Comparison of ENCODE assay signal across 21 cellular contexts in the genomic region with DNA sequence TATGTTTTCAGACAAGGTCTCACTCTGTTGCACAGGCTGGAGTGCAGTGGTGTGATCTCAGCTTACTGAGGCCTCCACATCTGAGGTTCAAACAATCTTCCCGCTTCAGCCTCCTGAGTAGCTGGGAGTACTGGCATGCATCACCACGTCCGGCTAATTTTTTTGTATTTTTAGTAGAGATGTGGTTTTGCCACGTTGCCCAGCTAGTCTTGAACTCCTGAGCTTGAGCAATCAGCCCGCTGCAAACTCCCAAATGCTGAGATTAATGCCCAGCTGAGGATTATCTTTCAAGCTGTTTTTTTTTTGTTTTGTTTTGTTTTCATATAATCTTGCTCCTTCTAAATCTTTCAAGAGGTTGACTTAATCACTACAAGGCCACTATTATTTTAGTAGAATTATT. TPM values are rescaled to one million over a fixed set of nuclear protein-coding genes. Genes with fewer than 3 reads are reported as not detected.
"Had no signal": no experiment of that assay in that cellular context is flagged by ENCODE, and none has a peak within 500 bp of the region (broad histone marks: within the 10 kb centered on the region; RNA-seq: fewer than 3 reads in every experiment).

No MANE protein-coding gene starts in this region.

- H3K27me3 ChIP-seq: cardiac muscle cell had no signal

- H3K27ac ChIP-seq: cardiac muscle cell had no signal

- ATAC-seq: activated CD8-positive, alpha-beta memory T cell treated with anti-CD3 and anti-CD28 coated beads, Interleukin-2, amount 10 ng/mL, durations not matched to agents 7 days and 5 days had no signal

- DNase-seq: activated B cell treated with CpG ODN at 0.5 μM for 24 hours; activated CD4-positive, alpha-beta T cell treated with anti-CD3 and anti-CD28 coated beads for 1 hour; activated CD4-positive, alpha-beta T cell treated with anti-CD3 and anti-CD28 coated beads, Interleukin-2, amount 10 ng/mL, durations not matched to agents 24 days and 14 days; activated CD4-positive, alpha-beta T cell treated with anti-CD3 and anti-CD28 coated beads, Interleukin-2, amount 50 U/mL, for 48 hours; activated CD8-positive, alpha-beta memory T cell treated with anti-CD3 and anti-CD28 coated beads, Interleukin-2, amount 10 ng/mL, durations not matched to agents 7 days and 5 days; activated effector memory CD4-positive, alpha-beta T cell treated with Interleukin-2 at 50 U/mL for 16 hours; activated naive CD4-positive, alpha-beta T cell; activated T-cell treated with anti-CD3 and anti-CD28 coated beads, Interleukin-2, amount 50 U/mL, for 24 hours; amygdala; KG1; NCI-H1092; NCI-H1417; NCI-H1694; NCI-H2029; NCI-H345; NCI-H510A; NCI-H69; NK-92 treated with Interleukin-12 subunit alpha and Interleukin-12 subunit beta, amount 100 ng/mL, for 24 hours; SHP77 had no signal

- H3K36me3 ChIP-seq: cardiac muscle cell had no signal

- H3K4me3 ChIP-seq: cardiac muscle cell had no signal

RNA-seq across cellular contexts. Expression of gene SLC28A3, which starts 47.3 kb away (rescaled TPM):
- total RNA-seq: activated B cell treated with CpG ODN at 0.5 μM for 24 hours, SK-MEL-5 had no signal
